In the genomic region with DNA sequence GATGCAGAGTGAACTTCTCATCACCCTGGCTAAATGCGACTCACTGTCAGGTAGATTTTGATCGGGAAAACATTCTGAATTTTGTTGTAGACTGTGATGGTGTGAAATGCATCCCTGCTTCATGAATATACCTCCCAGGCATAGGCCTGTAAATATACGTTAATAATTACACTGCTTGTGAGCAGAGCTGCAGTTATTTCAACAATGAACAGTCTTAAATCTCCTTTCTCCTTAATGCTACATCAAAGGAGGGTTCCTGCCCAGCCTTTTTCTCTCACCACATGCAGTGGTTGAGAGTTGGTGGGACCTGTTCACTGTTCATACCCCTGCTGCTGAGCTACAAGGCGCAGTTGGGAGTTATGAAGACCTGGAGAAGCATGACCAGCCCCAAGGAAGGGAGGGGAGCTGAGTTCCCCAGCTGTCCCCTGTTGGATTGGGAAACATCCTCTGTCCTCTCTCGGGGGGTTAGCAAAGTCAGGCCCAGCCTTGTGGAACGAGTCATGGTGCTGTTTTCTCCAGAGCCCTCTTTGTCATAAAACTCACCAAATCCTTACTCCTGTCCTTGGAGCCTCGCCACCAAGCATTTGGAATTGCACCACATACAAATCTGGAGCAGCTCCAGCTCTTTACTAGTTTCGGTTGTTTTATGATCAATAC, we compare ENCODE assay signal across 14 cellular contexts.
DNase-seq lines count a peak whose midpoint lies in the region; FAIRE-seq lines count a peak whose summit lies in the region.
"Had no signal": no experiment of that assay in that cellular context is flagged by ENCODE, and none has a peak within 500 bp of the region (broad histone marks: within the 10 kb centered on the region; RNA-seq: fewer than 3 reads in every experiment).

No MANE protein-coding gene starts in this region.

- DNase-seq in GM04504 (ENCODE audit: low read depth) (peak; percentile 11), SW480 (ENCODE audit: low spot score) (peak; percentile 89), left kidney (ENCODE audit: low read depth, low spot score) (peak; percentile 56), urothelium cell line (ENCODE audit: low spot score) (no peak), cerebellar cortex (ENCODE audit: low spot score) (no peak)
- no peak for DNase-seq in activated CD4-positive, alpha-beta T cell treated with anti-CD3 and anti-CD28 coated beads for 4 hours
- DNase-seq: ACHN; CD8-positive, alpha-beta T cell; KBM-7; NCI-H1092; NCI-H2227 treated with DMSO at 0.1 percent for 48 hours; NCI-H524 treated with DMSO at 0.1 percent for 48 hours had no signal

- H3K9ac ChIP-seq in skeletal muscle satellite cell (ENCODE audit: low read depth, low read length) = peak overlapping the region; percentile 76

- H3K36me3 ChIP-seq in skeletal muscle satellite cell (ENCODE audit: insufficient read depth, low read length) = no peaks in the 10 kb centered on the region

- H3K4me1 ChIP-seq in skeletal muscle satellite cell (ENCODE audit: control insufficient read depth, insufficient read depth, low read length) = peaks cover 21% of the 10 kb centered on the region

- H3K9me3 ChIP-seq in skeletal muscle satellite cell (replicated peaks; ENCODE audit: low read length) = no peaks in the 10 kb centered on the region

- H3K4me3 ChIP-seq in skeletal muscle satellite cell (ENCODE audit: low read length) = peak overlapping the region; percentile 40

- H3K4me2 ChIP-seq in skeletal muscle satellite cell (ENCODE audit: low read length) = peak overlapping the region; percentile 54

- no peak for FAIRE-seq in urothelium cell line (lab: Jason Lieb, UNC)
- FAIRE-seq: HTR-8/SVneo had no signal

- no peaks in the 10 kb centered on the region for H3K27me3 ChIP-seq in skeletal muscle satellite cell (ENCODE audit: control insufficient read depth, insufficient read depth, low read length)

Comparison
In these comparisons a context has a peak if more than half of its experiments do, and no peak if none do; other contexts are left out.
1. DNase-seq: peak in GM04504 (single experiment), SW480 (single experiment) and left kidney (single experiment); none in urothelium cell line (single experiment), activated CD4-positive, alpha-beta T cell treated with anti-CD3 and anti-CD28 coated beads for 4 hours (0 of 2) and cerebellar cortex (single experiment).